Comparison of ENCODE assay signal across 1 cellular context in genomic region chr2:239261796-239262475, GRCh38.
TF ChIP-seq lines count a peak whose summit lies in the region.

No MANE protein-coding gene starts in this region.

TF ChIP-seq in WTC11, 78 proteins besides CTCF, POLR2A, EP300 and RAD21 (continued from another document):
- TF ChIP-seq ELF4 (CRISPR knock-in tag; IDR thresholded peaks at IDR 0.05; ENCODE audit: low read depth) (no peak), CREM (CRISPR knock-in tag; IDR thresholded peaks at IDR 0.05) (no peak), GTF2I (CRISPR knock-in tag; conservative IDR thresholded peaks at IDR 0.05) (no peak), ZNF423 (CRISPR knock-in tag; IDR thresholded peaks at IDR 0.05) (no peak), NFE2L1 (CRISPR knock-in tag; IDR thresholded peaks at IDR 0.05) (no peak), ERG (CRISPR knock-in tag; IDR thresholded peaks at IDR 0.05) (no peak), ZNF671 (CRISPR knock-in tag; IDR thresholded peaks at IDR 0.05) (no peak), ETV6 (CRISPR knock-in tag; IDR thresholded peaks at IDR 0.05) (no peak)
- TF ChIP-seq, protein P1, sequence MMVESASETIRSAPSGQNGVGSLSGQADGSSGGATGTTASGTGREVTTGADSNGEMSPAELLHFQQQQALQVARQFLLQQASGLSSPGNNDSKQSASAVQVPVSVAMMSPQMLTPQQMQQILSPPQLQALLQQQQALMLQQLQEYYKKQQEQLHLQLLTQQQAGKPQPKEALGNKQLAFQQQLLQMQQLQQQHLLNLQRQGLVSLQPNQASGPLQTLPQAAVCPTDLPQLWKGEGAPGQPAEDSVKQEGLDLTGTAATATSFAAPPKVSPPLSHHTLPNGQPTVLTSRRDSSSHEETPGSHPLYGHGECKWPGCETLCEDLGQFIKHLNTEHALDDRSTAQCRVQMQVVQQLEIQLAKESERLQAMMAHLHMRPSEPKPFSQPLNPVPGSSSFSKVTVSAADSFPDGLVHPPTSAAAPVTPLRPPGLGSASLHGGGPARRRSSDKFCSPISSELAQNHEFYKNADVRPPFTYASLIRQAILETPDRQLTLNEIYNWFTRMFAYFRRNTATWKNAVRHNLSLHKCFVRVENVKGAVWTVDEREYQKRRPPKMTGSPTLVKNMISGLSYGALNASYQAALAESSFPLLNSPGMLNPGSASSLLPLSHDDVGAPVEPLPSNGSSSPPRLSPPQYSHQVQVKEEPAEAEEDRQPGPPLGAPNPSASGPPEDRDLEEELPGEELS (CRISPR knock-in tag; IDR thresholded peaks at IDR 0.05), result no peak
